Comparison of ENCODE assay signal across 9 cellular contexts in the genomic region with DNA sequence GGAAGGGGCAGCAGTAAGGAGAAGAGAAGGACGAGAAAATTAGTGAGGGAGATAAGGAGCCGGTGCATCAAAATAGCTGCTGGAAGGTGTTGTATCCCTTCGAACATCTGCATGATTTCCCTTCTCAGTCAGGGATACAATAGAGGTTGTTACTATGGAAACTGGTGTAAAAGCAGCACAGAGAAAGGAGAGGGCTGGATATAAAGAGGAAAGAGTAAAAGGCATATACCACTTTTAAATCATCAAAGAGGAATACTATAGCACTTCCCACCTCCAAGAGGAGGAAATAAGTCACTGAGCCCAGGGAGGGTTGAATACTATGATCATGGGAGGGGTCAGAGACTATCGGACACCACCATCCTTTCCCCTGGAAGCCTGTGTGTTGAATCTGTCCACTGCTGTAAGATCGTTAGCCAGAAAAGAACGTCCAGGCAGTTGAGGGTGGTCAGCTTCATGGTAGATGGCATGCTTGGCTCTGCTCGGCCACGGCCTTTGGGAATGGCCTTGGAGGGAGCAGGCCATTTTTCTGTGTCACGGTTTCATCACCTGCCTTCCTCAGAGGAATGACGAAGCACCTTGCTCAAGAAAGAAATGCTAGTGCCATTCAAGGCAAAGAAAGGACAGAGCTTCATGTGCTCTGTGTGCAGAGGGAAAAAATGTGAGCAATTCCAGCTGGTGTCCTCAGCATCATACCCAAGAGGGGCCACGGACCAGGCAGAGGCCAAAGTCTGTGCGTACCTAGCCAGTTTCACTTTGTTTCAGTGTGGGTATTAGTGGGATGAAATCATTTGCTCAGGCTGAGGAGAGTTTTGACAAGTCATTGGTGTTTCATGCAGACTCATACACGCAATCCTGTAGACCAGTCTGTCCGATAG.
A peak's percentile ranks its signal among the peaks of the same experiment; 100 is the strongest.
DNase-seq lines count a peak whose midpoint lies in the region; ATAC-seq, FAIRE-seq and TF ChIP-seq lines count a peak whose summit lies in the region.
"Had no signal": no experiment of that assay in that cellular context is flagged by ENCODE, and none has a peak within 500 bp of the region (broad histone marks: within the 10 kb centered on the region; RNA-seq: fewer than 3 reads in every experiment).

No MANE protein-coding gene starts in this region.

- TF ChIP-seq POLR2A in K562 (conservative IDR thresholded peaks at IDR 0.05), result no peak
- no peak for TF ChIP-seq POLR2A in tibial nerve (IDR thresholded peaks at IDR 0.05)

- no peaks in the 10 kb centered on the region for H3K36me3 ChIP-seq in K562 (ENCODE audit: control insufficient read depth, insufficient read depth, low read length)
- H3K36me3 ChIP-seq in tibial nerve, result no peaks in the 10 kb centered on the region
- no peaks in the 10 kb centered on the region for H3K36me3 ChIP-seq in effector memory CD4-positive, alpha-beta T cell (ENCODE audit: control insufficient read depth, insufficient read depth, low read length)

- H3K9me3 ChIP-seq in K562 (replicated peaks; ENCODE audit: control insufficient read depth, insufficient read depth, low read depth, low read length) (no peaks in the 10 kb centered on the region), tibial nerve (no peaks in the 10 kb centered on the region)
- no peaks in the 10 kb centered on the region for H3K9me3 ChIP-seq in effector memory CD4-positive, alpha-beta T cell (ENCODE audit: control insufficient read depth, low read length)

- no peak for TF ChIP-seq EP300 in K562 (IDR thresholded peaks at IDR 0.05; ENCODE audit: low read length)
- no peak for TF ChIP-seq EP300 in tibial nerve (IDR thresholded peaks at IDR 0.05)

- H3K4me2 ChIP-seq in K562 (ENCODE audit: insufficient read depth, low read length), result peak overlapping the region; percentile 36
- H3K4me2 ChIP-seq: KMS-11 had no signal

- H3K27ac Mint-ChIP-seq in activated naive CD8-positive, alpha-beta T cell, result peak overlapping the region; percentile 2
- no peak overlapping the region for H3K27ac Mint-ChIP-seq in activated naive CD8-positive, alpha-beta T cell treated with anti-CD3 and anti-CD28 coated beads for 36 hours
- peak overlapping the region in 4 of 10 donors; percentile 10 to 82 (median 35) for H3K27ac Mint-ChIP-seq in naive thymus-derived CD8-positive, alpha-beta T cell

- intact Hi-C loops in K562 (cut with micrococcal nuclease), result loop anchor here (2.0 to 5.0 kb wide), 4 partner anchors 37 to 57 kb away; no protein-coding TSS in a partner anchor

- H4K20me1 ChIP-seq in K562 (replicated peaks; ENCODE audit: control insufficient read depth, insufficient read depth, low read length), result no peaks in the 10 kb centered on the region

- H3K9me1 ChIP-seq in K562 (ENCODE audit: control insufficient read depth, insufficient read depth, low read length), result no peaks in the 10 kb centered on the region

- H3K4me1 ChIP-seq in K562 (replicated peaks in 1 of 2; ENCODE audit: control insufficient read depth in 2 of 2, insufficient read depth in 2 of 2, low read length in 2 of 2) (peaks cover 35 to 53% of the 10 kb centered on the region in 2 experiments), tibial nerve (peaks cover 5 to 33% (median 16%) of the 10 kb centered on the region in 4 donors)
- H3K4me1 ChIP-seq in effector memory CD4-positive, alpha-beta T cell (ENCODE audit: control insufficient read depth, insufficient read depth, low read length, poor library complexity, severe bottlenecking), result peaks cover 10% of the 10 kb centered on the region

- peak overlapping the region; percentile 72; the same call in 1 of the 3 replicates for H3K27ac ChIP-seq in K562 (ENCODE audit: extremely low read depth, low read depth, low read length)
- peak overlapping the region; percentile 1 to 88 (median 77) for H3K27ac ChIP-seq in tibial nerve
- no peak overlapping the region for H3K27ac ChIP-seq in effector memory CD4-positive, alpha-beta T cell (ENCODE audit: insufficient read depth, low read length, poor library complexity, severe bottlenecking)
- H3K27ac ChIP-seq: KMS-11 had no signal

- no TSS peak for BruUV-seq in K562 (replicated peaks; lab: Mats Ljungman, UMichigan)

- peak; percentile 4 for ATAC-seq in K562
- no peak for ATAC-seq in naive thymus-derived CD8-positive, alpha-beta T cell

- no peaks in the 10 kb centered on the region for H3K9me3 Mint-ChIP-seq in activated naive CD8-positive, alpha-beta T cell (ENCODE audit: low read depth)
- no peaks in the 10 kb centered on the region for H3K9me3 Mint-ChIP-seq in activated naive CD8-positive, alpha-beta T cell treated with anti-CD3 and anti-CD28 coated beads for 36 hours
- no peaks in the 10 kb centered on the region for H3K9me3 Mint-ChIP-seq in naive thymus-derived CD8-positive, alpha-beta T cell

- in situ Hi-C loops in K562 (cut with MboI), result no loop called here

- H3K79me2 ChIP-seq in K562 (ENCODE audit: control insufficient read depth, insufficient read depth, low read length), result no peaks in the 10 kb centered on the region

- TF ChIP-seq RAD21 in K562 (CRISPR knock-in tag; conservative IDR thresholded peaks at IDR 0.05 in 1 of 2, IDR thresholded peaks at IDR 0.05 in 1 of 2), result 0 out of 4 replicates have a peak, but pooled peaks of 1 of the 2 experiments have one; percentile 12

- no peak overlapping the region for H3K4me3 ChIP-seq in K562
- H3K4me3 ChIP-seq in tibial nerve, result no peak overlapping the region
- no peak overlapping the region for H3K4me3 ChIP-seq in effector memory CD4-positive, alpha-beta T cell (ENCODE audit: insufficient read depth, low read depth, low read length, poor library complexity, severe bottlenecking)

- H2AFZ ChIP-seq in K562 (ENCODE audit: low read depth, low read length), result peak overlapping the region; percentile 73

- H3K27me3 ChIP-seq in K562 (ENCODE audit: control insufficient read depth in 2 of 2, insufficient read depth in 2 of 2, low read length in 2 of 2) (no peaks in the 10 kb centered on the region), tibial nerve (no peaks in the 10 kb centered on the region)
- no peaks in the 10 kb centered on the region for H3K27me3 ChIP-seq in effector memory CD4-positive, alpha-beta T cell (replicated peaks; ENCODE audit: control insufficient read depth, insufficient read depth, low read length, poor library complexity, severe bottlenecking)

- TF ChIP-seq CTCF in K562 (IDR thresholded peaks at IDR 0.05 in 2 of 3, conservative IDR thresholded peaks at IDR 0.05 in 1 of 3; ENCODE audit: insufficient read depth in 2 of 3, low read depth in 1 of 3, low read length in 3 of 3) (no peak), tibial nerve (IDR thresholded peaks at IDR 0.05) (no peak)

- CTCF ChIA-PET in K562 (lab: Yijun Ruan, JAX; ENCODE audit: low intra/inter-chr PET ratio), result no interaction called here

- FAIRE-seq in K562 (lab: Jason Lieb, UNC), result no peak

- 52% methylated on average over 14 of the region's 14 CpGs for WGBS in K562 (ENCODE audit: insufficient coverage, low coverage, missing lambda C conversion rate)
- WGBS in tibial nerve, 2 donors, result 83 to 86% methylated on average over 14 of the region's 14 CpGs

- H3K4me1 Mint-ChIP-seq in activated naive CD8-positive, alpha-beta T cell (ENCODE audit: low read depth), result peaks cover 21% of the 10 kb centered on the region
- peaks cover 21% of the 10 kb centered on the region for H3K4me1 Mint-ChIP-seq in activated naive CD8-positive, alpha-beta T cell treated with anti-CD3 and anti-CD28 coated beads for 36 hours
- peaks cover 15 to 23% (median 17%) of the 10 kb centered on the region in 4 donors for H3K4me1 Mint-ChIP-seq in naive thymus-derived CD8-positive, alpha-beta T cell

- peak overlapping the region; percentile 49 to 67; a peak in 2 of 4 replicates for H3K9ac ChIP-seq in K562 (ENCODE audit: insufficient read depth in 1 of 2, low read depth in 2 of 2, low read length in 2 of 2)
- H3K9ac ChIP-seq: KMS-11 had no signal

- no peaks in the 10 kb centered on the region for H3K36me3 Mint-ChIP-seq in activated naive CD8-positive, alpha-beta T cell
- H3K36me3 Mint-ChIP-seq in activated naive CD8-positive, alpha-beta T cell treated with anti-CD3 and anti-CD28 coated beads for 36 hours, result no peaks in the 10 kb centered on the region
- no peaks in the 10 kb centered on the region for H3K36me3 Mint-ChIP-seq in naive thymus-derived CD8-positive, alpha-beta T cell

- no peaks in the 10 kb centered on the region for H3K27me3 Mint-ChIP-seq in activated naive CD8-positive, alpha-beta T cell
- H3K27me3 Mint-ChIP-seq in activated naive CD8-positive, alpha-beta T cell treated with anti-CD3 and anti-CD28 coated beads for 36 hours, result no peaks in the 10 kb centered on the region
- H3K27me3 Mint-ChIP-seq in naive thymus-derived CD8-positive, alpha-beta T cell, result peaks cover 0 to 5% (median 0%) of the 10 kb centered on the region in 5 donors

- no peak for DNase-seq in activated naive CD8-positive, alpha-beta T cell treated with anti-CD3 and anti-CD28 coated beads for 36 hours
- DNase-seq in K562 (ENCODE audit: extremely low read depth in 1 of 4, low spot score in 3 of 4), result peak in 1 of 4 experiments; percentile 36
- peak; percentile 56 to 72 for DNase-seq in lung microvascular endothelial cell (ENCODE audit: low read depth in 2 of 2)
- no peak for DNase-seq in tibial nerve (ENCODE audit: low spot score in 2 of 2)
- no peak for DNase-seq in AML-193 (lab: John Stamatoyannopoulos, UW)
- DNase-seq in effector memory CD4-positive, alpha-beta T cell, result no peak
- DNase-seq in naive thymus-derived CD8-positive, alpha-beta T cell, result no peak

- POLR2A ChIA-PET in K562 (lab: Yijun Ruan, JAX), result interaction anchor here (0.6 to 3.5 kb wide), 6 partner anchors 9 to 323 kb away, joined by 3 to 37 read pairs (median 4); no protein-coding TSS in a partner anchor
- POLR2A ChIA-PET in naive thymus-derived CD8-positive, alpha-beta T cell (lab: Charles Lee), result no interaction called here

- H3K4me3 Mint-ChIP-seq in activated naive CD8-positive, alpha-beta T cell, result no peak overlapping the region
- H3K4me3 Mint-ChIP-seq in activated naive CD8-positive, alpha-beta T cell treated with anti-CD3 and anti-CD28 coated beads for 36 hours, result no peak overlapping the region
- no peak overlapping the region for H3K4me3 Mint-ChIP-seq in naive thymus-derived CD8-positive, alpha-beta T cell

Comparison
In these comparisons a context has a peak if more than half of its experiments do, and no peak if none do; other contexts are left out.
1. DNase-seq: peak in lung microvascular endothelial cell (2 of 2); none in activated naive CD8-positive, alpha-beta T cell treated with anti-CD3 and anti-CD28 coated beads for 36 hours (single experiment), tibial nerve (0 of 2), AML-193 (0 of 2), effector memory CD4-positive, alpha-beta T cell (0 of 3) and naive thymus-derived CD8-positive, alpha-beta T cell (0 of 10).